Comparison of ENCODE assay signal across 27 cellular contexts in the genomic region with DNA sequence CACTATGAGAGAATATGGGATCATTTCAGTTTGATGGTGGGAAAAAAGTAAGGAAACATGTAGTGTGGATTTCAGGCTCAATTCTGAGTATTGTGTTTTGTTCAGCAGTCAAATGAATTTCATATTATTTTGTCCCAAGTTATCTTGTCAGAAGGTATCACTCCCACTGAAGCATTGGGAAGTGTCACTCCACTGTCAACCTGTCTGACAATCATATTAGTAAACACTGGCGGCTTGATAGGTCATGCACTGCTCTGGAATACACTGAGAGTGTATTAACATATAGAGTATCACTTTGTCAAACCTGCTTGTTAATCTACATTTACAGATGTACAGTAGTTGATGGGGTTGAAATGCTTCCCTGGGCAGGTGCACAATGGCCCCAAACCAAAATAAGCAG.
A peak's percentile ranks its signal among the peaks of the same experiment; 100 is the strongest.
DNase-seq lines count a peak whose midpoint lies in the region; TF ChIP-seq lines count a peak whose summit lies in the region.
"Had no signal": no experiment of that assay in that cellular context is flagged by ENCODE, and none has a peak within 500 bp of the region (broad histone marks: within the 10 kb centered on the region; RNA-seq: fewer than 3 reads in every experiment).

No MANE protein-coding gene starts in this region.

- TF ChIP-seq RAD21 in neural cell (conservative IDR thresholded peaks at IDR 0.05), result no peak

- H4K20me1 ChIP-seq in neural cell (ENCODE audit: insufficient read depth), result no peaks in the 10 kb centered on the region
- H4K20me1 ChIP-seq: BLaER1; BLaER1 treated with 17β-estradiol and CSF1 and Interleukin-3, amounts not matched to agents 10 nM and 100 nM had no signal

- peak; percentile 99 for TF ChIP-seq EP300 in neural cell (conservative IDR thresholded peaks at IDR 0.05; ENCODE audit: poor library complexity, severe bottlenecking)

- H2AFZ ChIP-seq in neural cell (ENCODE audit: low read depth, low read length), result no peak overlapping the region

- no peaks in the 10 kb centered on the region for H3K9me2 ChIP-seq in neural cell (ENCODE audit: insufficient read depth, low read length)

- H3K9me3 ChIP-seq in neural cell (ENCODE audit: low read length), result no peaks in the 10 kb centered on the region
- H3K9me3 ChIP-seq: A549; BE2C; BLaER1; BLaER1 treated with 17β-estradiol and CSF1 and Interleukin-3, amounts not matched to agents 10 nM and 100 nM; Caco-2 had no signal

- H3K9ac ChIP-seq in neural cell (ENCODE audit: low read length), result no peak overlapping the region
- H3K9ac ChIP-seq: BLaER1; BLaER1 treated with 17β-estradiol and CSF1 and Interleukin-3, amounts not matched to agents 10 nM and 100 nM had no signal

- no peak for DNase-seq in brain microvascular endothelial cell
- DNase-seq: 8988T; ACHN; AML-193; BE2C; C1 segment of cervical spinal cord; Caco-2; Calu3; CD4-positive, alpha-beta memory T cell; CD4-positive, alpha-beta T cell; CD4-positive, CD25-positive, alpha-beta regulatory T cell; CD8-positive, alpha-beta memory T cell; CD8-positive, alpha-beta T cell; COR-L47; DMS 273 treated with DMSO at 0.1 percent for 48 hours; DMS153; DMS53; DMS79; DMS79 treated with DMSO at 0.1 percent for 48 hours; DND-41; EL had no signal

- no peaks in the 10 kb centered on the region for H3K79me2 ChIP-seq in neural cell (replicated peaks; ENCODE audit: insufficient read depth, low read length)

- in situ Hi-C loops in brain microvascular endothelial cell (cut with HindIII; ENCODE audit: low pct_ligation_motif_present, low sequenced_read_pairs), result no loop called here

- no peak overlapping the region for H3K27ac ChIP-seq in neural cell (ENCODE audit: low read length)
- no peak overlapping the region for H3K27ac ChIP-seq in brain microvascular endothelial cell
- H3K27ac ChIP-seq: 22Rv1; A549; BLaER1; BLaER1 treated with 17β-estradiol and CSF1 and Interleukin-3, amounts not matched to agents 10 nM and 100 nM; C4-2B had no signal

- no peak overlapping the region for H3K4me2 ChIP-seq in neural cell (ENCODE audit: low read length)
- H3K4me2 ChIP-seq: A549; BLaER1; BLaER1 treated with 17β-estradiol and CSF1 and Interleukin-3, amounts not matched to agents 10 nM and 100 nM had no signal

- H3K36me3 ChIP-seq in neural cell (ENCODE audit: insufficient read depth, low read length) (no peaks in the 10 kb centered on the region), brain microvascular endothelial cell (replicated peaks) (no peaks in the 10 kb centered on the region)
- H3K36me3 ChIP-seq: BE2C; BLaER1; BLaER1 treated with 17β-estradiol and CSF1 and Interleukin-3, amounts not matched to agents 10 nM and 100 nM had no signal

- no peaks in the 10 kb centered on the region for H3F3A ChIP-seq in neural cell (ENCODE audit: insufficient read depth, low read length, poor library complexity, severe bottlenecking)

- no peak overlapping the region for H3K4me3 ChIP-seq in neural cell (ENCODE audit: low read length)
- H3K4me3 ChIP-seq in brain microvascular endothelial cell (ENCODE audit: low read depth, low read length), result no peak overlapping the region
- H3K4me3 ChIP-seq: A549; BLaER1; BLaER1 treated with 17β-estradiol and CSF1 and Interleukin-3, amounts not matched to agents 10 nM and 100 nM had no signal

- H3K27me3 ChIP-seq in neural cell (ENCODE audit: insufficient read depth, low read depth, low read length) (no peaks in the 10 kb centered on the region), brain microvascular endothelial cell (replicated peaks) (no peaks in the 10 kb centered on the region)
- H3K27me3 ChIP-seq: BE2C; BLaER1; BLaER1 treated with 17β-estradiol and CSF1 and Interleukin-3, amounts not matched to agents 10 nM and 100 nM had no signal

- no peak for TF ChIP-seq CTCF in neural cell (IDR thresholded peaks at IDR 0.05; ENCODE audit: poor library complexity, severe bottlenecking)
- TF ChIP-seq CTCF in brain microvascular endothelial cell (IDR thresholded peaks at IDR 0.05; ENCODE audit: low read depth, low read length, missing control alignments), result no peak

TF ChIP-seq in neural cell, 6 proteins besides CTCF, POLR2A, EP300 and RAD21:
- TF ChIP-seq EZH2 (IDR thresholded peaks at IDR 0.05; ENCODE audit: borderline replicate concordance, insufficient read depth, low read length, poor library complexity, severe bottlenecking) (no peak), REST (IDR thresholded peaks at IDR 0.05; ENCODE audit: borderline replicate concordance) (no peak), TAF1 (IDR thresholded peaks at IDR 0.05; ENCODE audit: low read depth) (no peak), MXI1 (conservative IDR thresholded peaks at IDR 0.05; ENCODE audit: poor library complexity, severe bottlenecking) (no peak), SMC3 (conservative IDR thresholded peaks at IDR 0.05; ENCODE audit: poor library complexity) (no peak), POLR2AphosphoS5 (IDR thresholded peaks at IDR 0.05) (peak; percentile 91)
